In genomic region chr17:70658840-70659239, GRCh38 we compare ENCODE assay signal across 22 cellular contexts.
"Had no signal": no experiment of that assay in that cellular context is flagged by ENCODE, and none has a peak within 500 bp of the region (broad histone marks: within the 10 kb centered on the region; RNA-seq: fewer than 3 reads in every experiment).

No MANE protein-coding gene starts in this region.

- H3K27me3 ChIP-seq: neutrophil, pancreas, right lobe of liver, tibial nerve, upper lobe of right lung, uterus had no signal

- H3K4me3 ChIP-seq: coronary artery, esophagus squamous epithelium, lung, right lobe of liver, thoracic aorta, tibial nerve, upper lobe of right lung, uterus had no signal

- H3K36me3 ChIP-seq: esophagus squamous epithelium, neutrophil, pancreas, right lobe of liver, thoracic aorta, tibial nerve, upper lobe of right lung, uterus had no signal

- ATAC-seq: naive thymus-derived CD8-positive, alpha-beta T cell; pancreas; right lobe of liver; stimulated activated naive B cell treated with anti-CD40 and anti-IgM and Interleukin-4, amounts not matched to agents 10 μg/mL and 1 μg/mL and 100 μg/mL, for 72 hours; upper lobe of right lung had no signal

- DNase-seq: dermis blood vessel endothelial cell; effector memory CD4-positive, alpha-beta T cell; erythroblast; esophagus squamous epithelium; hypothalamus; immature natural killer cell; islet precursor cell; naive thymus-derived CD8-positive, alpha-beta T cell; nephron progenitor cell; pancreas; right lobe of liver; small intestine; stimulated activated CD4-positive, alpha-beta T cell treated with anti-CD3 and anti-CD28 coated beads, Interleukin-15, amount 100 ng/mL, for 24 hours; stimulated activated CD4-positive, alpha-beta T cell treated with anti-CD3 and anti-CD28 coated beads, Interleukin-2, amount 100 ng/mL, for 48 hours; stimulated activated naive B cell treated with anti-CD40 and anti-IgM and Interleukin-4, amounts not matched to agents 10 μg/mL and 1 μg/mL and 100 μg/mL, for 72 hours; upper lobe of right lung; uterus had no signal

- H3K27ac ChIP-seq: coronary artery, esophagus squamous epithelium, neutrophil, right lobe of liver, thoracic aorta, tibial nerve, upper lobe of right lung, uterus had no signal

- H3K9me3 ChIP-seq: esophagus squamous epithelium, neutrophil, pancreas, right lobe of liver, thoracic aorta, tibial nerve, upper lobe of right lung, uterus had no signal

- H3K4me1 ChIP-seq: esophagus squamous epithelium, pancreas, upper lobe of right lung, uterus had no signal
